Comparison of ENCODE assay signal across 8 cellular contexts in the genomic region with DNA sequence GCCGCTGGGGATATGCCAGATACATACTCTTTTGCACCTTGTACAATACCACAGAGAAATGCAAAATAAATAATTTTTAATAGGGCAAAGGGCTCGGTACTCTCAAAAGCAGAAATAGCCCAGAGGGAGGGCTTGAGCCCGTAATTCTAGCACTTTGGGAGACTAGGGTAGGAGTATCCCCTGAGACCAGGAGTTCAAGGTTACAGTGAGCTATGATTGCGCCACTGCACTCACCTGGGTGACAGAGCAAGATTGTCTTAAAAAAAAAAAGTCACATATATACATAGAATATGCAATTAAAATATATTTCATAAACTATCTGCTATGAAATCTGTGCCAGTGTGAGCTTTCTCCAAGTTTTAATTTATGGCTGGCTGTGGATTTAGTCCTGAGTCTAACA. TPM values are rescaled to one million over a fixed set of nuclear protein-coding genes. Genes with fewer than 3 reads are reported as not detected.
DNase-seq lines count a peak whose midpoint lies in the region; ATAC-seq and TF ChIP-seq lines count a peak whose summit lies in the region.

No MANE protein-coding gene starts in this region.

- H3K9me2 ChIP-seq in SK-N-SH = no peaks in the 10 kb centered on the region

- WGBS in SK-N-SH (ENCODE audit: low lambda C conversion rate) = 83% methylated on average over 4 of the region's 4 CpGs

- H3K79me2 ChIP-seq in SK-N-SH (ENCODE audit: insufficient read depth) = peaks cover 25% of the 10 kb centered on the region; the same call in 1 of the 2 replicates

- H3F3A ChIP-seq in SK-N-SH (replicated peaks; ENCODE audit: insufficient read depth) = peaks cover 17% of the 10 kb centered on the region

- TF ChIP-seq CTCF in SK-N-SH (IDR thresholded peaks at IDR 0.05) (no peak), foreskin keratinocyte (conservative IDR thresholded peaks at IDR 0.05) (no peak)

- peak overlapping the region; percentile 88 to 98 for H3K4me3 ChIP-seq in SK-N-SH (ENCODE audit: low read depth in 2 of 2, low read length in 1 of 2)
- H3K4me3 ChIP-seq in SJCRH30 = peak overlapping the region; percentile 82
- H3K4me3 ChIP-seq in skin epidermis = peak overlapping the region in 6 of 7 experiments; percentile 70 to 90 (median 87)

- peak overlapping the region; percentile 99 for H2AFZ ChIP-seq in SK-N-SH (ENCODE audit: low read depth)

- H3K36me3 ChIP-seq in SK-N-SH (replicated peaks in 1 of 2; ENCODE audit: control insufficient read depth in 1 of 2, insufficient read depth in 2 of 2, low read length in 1 of 2) = no peaks in the 10 kb centered on the region
- H3K36me3 ChIP-seq in SJCRH30 = no peaks in the 10 kb centered on the region

- TF ChIP-seq RAD21 in SK-N-SH (IDR thresholded peaks at IDR 0.05; ENCODE audit: low read length) = no peak

- no peak for TF ChIP-seq EP300 in SK-N-SH (IDR thresholded peaks at IDR 0.05; ENCODE audit: borderline replicate concordance in 1 of 2, low read depth in 1 of 2, low read length in 1 of 2)

- H4K20me1 ChIP-seq in SK-N-SH (ENCODE audit: insufficient read depth) = no peaks in the 10 kb centered on the region

- CTCF ChIA-PET in SK-N-SH (lab: Yijun Ruan, JAX) = interaction anchor here (0.6 to 3.7 kb wide), 8 partner anchors 11 to 227 kb away, joined by 3 to 35 read pairs (median 10); a partner anchor contains a TSS

- peaks cover 3 to 21% of the 10 kb centered on the region in 2 experiments for H3K4me1 ChIP-seq in SK-N-SH (ENCODE audit: control insufficient read depth in 1 of 2, insufficient read depth in 2 of 2, low read depth in 1 of 2, low read length in 1 of 2)
- H3K4me1 ChIP-seq in SJCRH30 = peaks cover 14% of the 10 kb centered on the region
- no peaks in the 10 kb centered on the region for H3K4me1 ChIP-seq in foreskin keratinocyte

- DNase-seq in SK-N-SH (no peak), SJCRH30 (no peak), foreskin keratinocyte (no peak), nucleus accumbens (lab: John Stamatoyannopoulos, UW) (no peak), NOMO-1 treated with dmso at 0.1 percent for 144 hours (lab: John Stamatoyannopoulos, UW; ENCODE audit: unreplicated experiment) (no peak)

- peak overlapping the region; percentile 78 for H3K9ac ChIP-seq in SK-N-SH

- H3K9me3 ChIP-seq in SK-N-SH = no peaks in the 10 kb centered on the region
- H3K9me3 ChIP-seq in SJCRH30 (replicated peaks) = no peaks in the 10 kb centered on the region

- peak overlapping the region in 1 of 2 experiments; percentile 53; a peak in 1 of 4 replicates for H3K27ac ChIP-seq in SK-N-SH (ENCODE audit: low read depth in 2 of 2, low read length in 1 of 2)
- H3K27ac ChIP-seq in SJCRH30 = no peak overlapping the region
- peak overlapping the region; percentile 70 for H3K27ac ChIP-seq in foreskin keratinocyte
- H3K27ac ChIP-seq in skin epidermis = peak overlapping the region in 10 of 21 experiments; percentile 66 to 89 (median 81)

- H3K4me2 ChIP-seq in SK-N-SH = peak overlapping the region; percentile 91

- no peaks in the 10 kb centered on the region for H3K27me3 ChIP-seq in SK-N-SH (ENCODE audit: insufficient read depth)
- no peaks in the 10 kb centered on the region for H3K27me3 ChIP-seq in SJCRH30
- H3K27me3 ChIP-seq in foreskin keratinocyte = no peaks in the 10 kb centered on the region

- ATAC-seq in SK-N-SH treated with all-trans-retinoic acid at 6 μM for 48 hours (no peak), foreskin keratinocyte (no peak), HG03175 (IDR thresholded peaks at IDR 0.05; ENCODE audit: unreplicated experiment) (no peak)

- POLR2A ChIA-PET in SK-N-SH (lab: Yijun Ruan, JAX) = interaction anchor here (1.2 to 2.9 kb wide), 6 partner anchors 10 to 1533 kb away, joined by 4 to 23 read pairs (median 9); a partner anchor contains a TSS

TF ChIP-seq in SK-N-SH, 30 proteins besides CTCF, POLR2A, EP300 and RAD21:
- no peak for TF ChIP-seq FOSL2 (IDR thresholded peaks at IDR 0.05; ENCODE audit: borderline replicate concordance, low read depth)

TF ChIP-seq in SK-N-SH treated with all-trans-retinoic acid at 6 μM for 48 hours, 23 proteins besides CTCF, POLR2A, EP300 and RAD21 (continues in another document):
- TF ChIP-seq, protein P1, sequence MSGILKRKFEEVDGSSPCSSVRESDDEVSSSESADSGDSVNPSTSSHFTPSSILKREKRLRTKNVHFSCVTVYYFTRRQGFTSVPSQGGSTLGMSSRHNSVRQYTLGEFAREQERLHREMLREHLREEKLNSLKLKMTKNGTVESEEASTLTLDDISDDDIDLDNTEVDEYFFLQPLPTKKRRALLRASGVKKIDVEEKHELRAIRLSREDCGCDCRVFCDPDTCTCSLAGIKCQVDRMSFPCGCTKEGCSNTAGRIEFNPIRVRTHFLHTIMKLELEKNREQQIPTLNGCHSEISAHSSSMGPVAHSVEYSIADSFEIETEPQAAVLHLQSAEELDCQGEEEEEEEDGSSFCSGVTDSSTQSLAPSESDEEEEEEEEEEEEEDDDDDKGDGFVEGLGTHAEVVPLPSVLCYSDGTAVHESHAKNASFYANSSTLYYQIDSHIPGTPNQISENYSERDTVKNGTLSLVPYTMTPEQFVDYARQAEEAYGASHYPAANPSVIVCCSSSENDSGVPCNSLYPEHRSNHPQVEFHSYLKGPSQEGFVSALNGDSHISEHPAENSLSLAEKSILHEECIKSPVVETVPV (CRISPR knock-in tag; IDR thresholded peaks at IDR 0.05) = no peak
- no peak for TF ChIP-seq TCF4 (CRISPR knock-in tag; IDR thresholded peaks at IDR 0.05; ENCODE audit: borderline replicate concordance)
- TF ChIP-seq, protein P2, sequence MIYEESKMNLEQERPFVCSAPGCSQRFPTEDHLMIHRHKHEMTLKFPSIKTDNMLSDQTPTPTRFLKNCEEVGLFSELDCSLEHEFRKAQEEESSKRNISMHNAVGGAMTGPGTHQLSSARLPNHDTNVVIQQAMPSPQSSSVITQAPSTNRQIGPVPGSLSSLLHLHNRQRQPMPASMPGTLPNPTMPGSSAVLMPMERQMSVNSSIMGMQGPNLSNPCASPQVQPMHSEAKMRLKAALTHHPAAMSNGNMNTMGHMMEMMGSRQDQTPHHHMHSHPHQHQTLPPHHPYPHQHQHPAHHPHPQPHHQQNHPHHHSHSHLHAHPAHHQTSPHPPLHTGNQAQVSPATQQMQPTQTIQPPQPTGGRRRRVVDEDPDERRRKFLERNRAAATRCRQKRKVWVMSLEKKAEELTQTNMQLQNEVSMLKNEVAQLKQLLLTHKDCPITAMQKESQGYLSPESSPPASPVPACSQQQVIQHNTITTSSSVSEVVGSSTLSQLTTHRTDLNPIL (CRISPR knock-in tag; IDR thresholded peaks at IDR 0.05; ENCODE audit: low read depth) = no peak
- no peak for TF ChIP-seq ZNF70 (CRISPR knock-in tag; IDR thresholded peaks at IDR 0.05)
- TF ChIP-seq, protein P3, sequence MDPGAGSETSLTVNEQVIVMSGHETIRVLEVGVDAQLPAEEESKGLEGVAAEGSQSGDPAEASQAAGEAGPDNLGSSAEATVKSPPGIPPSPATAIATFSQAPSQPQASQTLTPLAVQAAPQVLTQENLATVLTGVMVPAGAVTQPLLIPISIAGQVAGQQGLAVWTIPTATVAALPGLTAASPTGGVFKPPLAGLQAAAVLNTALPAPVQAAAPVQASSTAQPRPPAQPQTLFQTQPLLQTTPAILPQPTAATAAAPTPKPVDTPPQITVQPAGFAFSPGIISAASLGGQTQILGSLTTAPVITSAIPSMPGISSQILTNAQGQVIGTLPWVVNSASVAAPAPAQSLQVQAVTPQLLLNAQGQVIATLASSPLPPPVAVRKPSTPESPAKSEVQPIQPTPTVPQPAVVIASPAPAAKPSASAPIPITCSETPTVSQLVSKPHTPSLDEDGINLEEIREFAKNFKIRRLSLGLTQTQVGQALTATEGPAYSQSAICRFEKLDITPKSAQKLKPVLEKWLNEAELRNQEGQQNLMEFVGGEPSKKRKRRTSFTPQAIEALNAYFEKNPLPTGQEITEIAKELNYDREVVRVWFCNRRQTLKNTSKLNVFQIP (CRISPR knock-in tag; IDR thresholded peaks at IDR 0.05; ENCODE audit: borderline replicate concordance, low read depth) = no peak
- TF ChIP-seq, protein P4, sequence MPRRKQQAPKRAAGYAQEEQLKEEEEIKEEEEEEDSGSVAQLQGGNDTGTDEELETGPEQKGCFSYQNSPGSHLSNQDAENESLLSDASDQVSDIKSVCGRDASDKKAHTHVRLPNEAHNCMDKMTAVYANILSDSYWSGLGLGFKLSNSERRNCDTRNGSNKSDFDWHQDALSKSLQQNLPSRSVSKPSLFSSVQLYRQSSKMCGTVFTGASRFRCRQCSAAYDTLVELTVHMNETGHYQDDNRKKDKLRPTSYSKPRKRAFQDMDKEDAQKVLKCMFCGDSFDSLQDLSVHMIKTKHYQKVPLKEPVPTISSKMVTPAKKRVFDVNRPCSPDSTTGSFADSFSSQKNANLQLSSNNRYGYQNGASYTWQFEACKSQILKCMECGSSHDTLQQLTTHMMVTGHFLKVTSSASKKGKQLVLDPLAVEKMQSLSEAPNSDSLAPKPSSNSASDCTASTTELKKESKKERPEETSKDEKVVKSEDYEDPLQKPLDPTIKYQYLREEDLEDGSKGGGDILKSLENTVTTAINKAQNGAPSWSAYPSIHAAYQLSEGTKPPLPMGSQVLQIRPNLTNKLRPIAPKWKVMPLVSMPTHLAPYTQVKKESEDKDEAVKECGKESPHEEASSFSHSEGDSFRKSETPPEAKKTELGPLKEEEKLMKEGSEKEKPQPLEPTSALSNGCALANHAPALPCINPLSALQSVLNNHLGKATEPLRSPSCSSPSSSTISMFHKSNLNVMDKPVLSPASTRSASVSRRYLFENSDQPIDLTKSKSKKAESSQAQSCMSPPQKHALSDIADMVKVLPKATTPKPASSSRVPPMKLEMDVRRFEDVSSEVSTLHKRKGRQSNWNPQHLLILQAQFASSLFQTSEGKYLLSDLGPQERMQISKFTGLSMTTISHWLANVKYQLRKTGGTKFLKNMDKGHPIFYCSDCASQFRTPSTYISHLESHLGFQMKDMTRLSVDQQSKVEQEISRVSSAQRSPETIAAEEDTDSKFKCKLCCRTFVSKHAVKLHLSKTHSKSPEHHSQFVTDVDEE (CRISPR knock-in tag; IDR thresholded peaks at IDR 0.05) = no peak
- TF ChIP-seq CSDC2 (CRISPR knock-in tag; IDR thresholded peaks at IDR 0.05) = no peak
- TF ChIP-seq ZFP30 (CRISPR knock-in tag; IDR thresholded peaks at IDR 0.05) = no peak
- TF ChIP-seq ISL1 (CRISPR knock-in tag; IDR thresholded peaks at IDR 0.05) = no peak
- TF ChIP-seq RARB (CRISPR knock-in tag; IDR thresholded peaks at IDR 0.05) = no peak
- no peak for TF ChIP-seq ESRRG (CRISPR knock-in tag; IDR thresholded peaks at IDR 0.05)

RNA-seq across cellular contexts. Expression of a gene that starts 0.8 kb away (rescaled TPM):
- polyA plus RNA-seq in SK-N-SH (2012; rRNA removed) (15.0 and 22.8 TPM in 2 replicates), foreskin keratinocyte (7.4 and 10.0 TPM in 2 replicates)
- 21.8 and 28.3 TPM in 2 replicates for polyA plus RNA-seq in SK-N-SH (2012; cell fraction: cytosol; rRNA removed)
- polyA plus RNA-seq in SK-N-SH (2012; cell fraction: nucleus; rRNA removed) = 24.8 and 64.2 TPM in 2 replicates
- 29.0 and 30.2 TPM in 2 replicates for total RNA-seq in SJCRH30 (2014; rRNA removed; shearing (Covaris generic))
- total RNA-seq in foreskin keratinocyte = 16.0 and 19.8 TPM in 2 replicates

RNA-seq across cellular contexts. Expression of a gene that starts 29.0 kb away (rescaled TPM):
- polyA plus RNA-seq in SK-N-SH (2012; rRNA removed) (1.8 and 1.9 TPM in 2 replicates), foreskin keratinocyte (4.5 and 5.5 TPM in 2 replicates)
- polyA plus RNA-seq in SK-N-SH (2012; cell fraction: cytosol; rRNA removed) = 3.9 and 5.0 TPM in 2 replicates
- polyA plus RNA-seq in SK-N-SH (2012; cell fraction: nucleus; rRNA removed) = 1.2 and 1.3 TPM in 2 replicates
- total RNA-seq in SJCRH30 (2014; rRNA removed; shearing (Covaris generic)) = 7.9 and 8.8 TPM in 2 replicates
- total RNA-seq in foreskin keratinocyte = 9.7 and 10.0 TPM in 2 replicates
